18 cellular contexts compared by ENCODE assay signal in the genomic region with DNA sequence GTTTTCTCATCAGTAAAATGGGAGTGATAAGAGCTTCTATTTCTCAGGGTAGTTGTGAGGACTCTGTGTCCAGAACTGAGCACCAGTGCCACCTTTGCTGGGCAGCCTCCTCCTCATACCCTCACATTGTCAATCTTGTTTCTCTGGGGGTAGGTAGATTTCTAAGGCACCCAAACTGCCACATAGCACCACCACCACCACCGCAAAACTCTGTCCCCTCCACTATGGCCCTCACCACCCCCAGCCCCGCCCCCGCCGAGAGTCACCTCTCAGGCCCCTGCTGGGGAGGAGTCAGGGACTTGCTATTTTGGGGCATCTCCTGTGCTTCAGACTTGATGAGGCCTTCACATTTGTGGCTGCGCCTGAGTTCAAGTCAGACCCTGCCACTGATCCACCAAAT.
A peak's percentile ranks its signal among the peaks of the same experiment; 100 is the strongest.
DNase-seq lines count a peak whose midpoint lies in the region; ATAC-seq, FAIRE-seq and TF ChIP-seq lines count a peak whose summit lies in the region.
"Had no signal": no experiment of that assay in that cellular context is flagged by ENCODE, and none has a peak within 500 bp of the region (broad histone marks: within the 10 kb centered on the region; RNA-seq: fewer than 3 reads in every experiment).

No MANE protein-coding gene starts in this region.

- no peaks in the 10 kb centered on the region for H3K9me3 Mint-ChIP-seq in activated CD8-positive, alpha-beta T cell treated with anti-CD3 and anti-CD28 coated beads, Interleukin-2, amount 10 ng/mL, durations not matched to agents 7 days and 5 days (ENCODE audit: insufficient read depth)
- no peaks in the 10 kb centered on the region for H3K9me3 Mint-ChIP-seq in activated CD8-positive, alpha-beta T cell treated with anti-CD3 and anti-CD28 coated beads for 36 hours
- no peaks in the 10 kb centered on the region for H3K9me3 Mint-ChIP-seq in endothelial cell (ENCODE audit: unreplicated experiment)
- H3K9me3 Mint-ChIP-seq: CD4-positive, alpha-beta T cell; H9 had no signal

- intact Hi-C loops in activated CD8-positive, alpha-beta T cell treated with anti-CD3 and anti-CD28 coated beads for 36 hours (cut with micrococcal nuclease): no loop called here
- intact Hi-C loops in psoas muscle (cut with DNase I): no loop called here

- no peak overlapping the region for H3K4me3 Mint-ChIP-seq in activated CD8-positive, alpha-beta T cell treated with anti-CD3 and anti-CD28 coated beads, Interleukin-2, amount 10 ng/mL, durations not matched to agents 7 days and 5 days
- H3K4me3 Mint-ChIP-seq in activated CD8-positive, alpha-beta T cell treated with anti-CD3 and anti-CD28 coated beads for 36 hours: no peak overlapping the region
- H3K4me3 Mint-ChIP-seq in endothelial cell (ENCODE audit: unreplicated experiment): no peak overlapping the region
- H3K4me3 Mint-ChIP-seq: B cell; CD4-positive, alpha-beta T cell; H9 had no signal

- CTCF ChIA-PET in activated CD8-positive, alpha-beta T cell treated with anti-CD3 and anti-CD28 coated beads, Interleukin-2, amount 10 ng/mL, durations not matched to agents 7 days and 5 days (lab: Charles Lee): no interaction called here
- CTCF ChIA-PET in activated CD8-positive, alpha-beta T cell treated with anti-CD3 and anti-CD28 coated beads for 36 hours (lab: Charles Lee): no interaction called here
- CTCF ChIA-PET in HEK293T (lab: Yijun Ruan, JAX): no interaction called here

- H3K9me3 ChIP-seq in psoas muscle: no peaks in the 10 kb centered on the region

- DNase-seq in activated CD8-positive, alpha-beta T cell treated with anti-CD3 and anti-CD28 coated beads, Interleukin-2, amount 10 ng/mL, durations not matched to agents 7 days and 5 days: peak; percentile 5
- DNase-seq in activated CD8-positive, alpha-beta T cell treated with anti-CD3 and anti-CD28 coated beads for 36 hours: no peak
- DNase-seq in AG20443 (ENCODE audit: low spot score) (peak; percentile 6), HEK293T (ENCODE audit: extremely low spot score) (peak; percentile 3), mucosa of gallbladder (ENCODE audit: low spot score) (peak; percentile 2), endothelial cell (ENCODE audit: low spot score) (no peak), GM19239 (ENCODE audit: insufficient read length, low spot score) (no peak), psoas muscle (no peak)
- DNase-seq: ACHN; CD4-positive, alpha-beta T cell; DMS153; DMS79 treated with DMSO at 0.1 percent for 48 hours; EL; GOT3; H9 had no signal

- H3K27ac Mint-ChIP-seq in activated CD8-positive, alpha-beta T cell treated with anti-CD3 and anti-CD28 coated beads, Interleukin-2, amount 10 ng/mL, durations not matched to agents 7 days and 5 days: no peak overlapping the region
- no peak overlapping the region for H3K27ac Mint-ChIP-seq in activated CD8-positive, alpha-beta T cell treated with anti-CD3 and anti-CD28 coated beads for 36 hours
- H3K27ac Mint-ChIP-seq in endothelial cell (ENCODE audit: unreplicated experiment): no peak overlapping the region
- H3K27ac Mint-ChIP-seq: B cell; CD4-positive, alpha-beta T cell; H9 had no signal

- H3K4me1 ChIP-seq in psoas muscle: no peaks in the 10 kb centered on the region

- no peak for ATAC-seq in activated CD8-positive, alpha-beta T cell treated with anti-CD3 and anti-CD28 coated beads, Interleukin-2, amount 10 ng/mL, durations not matched to agents 7 days and 5 days
- ATAC-seq in activated CD8-positive, alpha-beta T cell treated with anti-CD3 and anti-CD28 coated beads for 36 hours: no peak
- no peak for ATAC-seq in psoas muscle

- no peaks in the 10 kb centered on the region for H3K36me3 Mint-ChIP-seq in activated CD8-positive, alpha-beta T cell treated with anti-CD3 and anti-CD28 coated beads, Interleukin-2, amount 10 ng/mL, durations not matched to agents 7 days and 5 days (ENCODE audit: low read depth)
- no peaks in the 10 kb centered on the region for H3K36me3 Mint-ChIP-seq in activated CD8-positive, alpha-beta T cell treated with anti-CD3 and anti-CD28 coated beads for 36 hours (ENCODE audit: low read depth)
- no peaks in the 10 kb centered on the region for H3K36me3 Mint-ChIP-seq in endothelial cell (ENCODE audit: low read depth, unreplicated experiment)

- H3K4me3 ChIP-seq in psoas muscle: no peak overlapping the region

- H3K36me3 ChIP-seq in psoas muscle (ENCODE audit: insufficient read depth in 1 of 2, low read depth in 1 of 2): no peaks in the 10 kb centered on the region

- H3K27me3 ChIP-seq in psoas muscle (ENCODE audit: insufficient read depth in 3 of 3, low read length in 2 of 3): peaks cover 0 to 29% (median 4%) of the 10 kb centered on the region in 3 donors

- no peaks in the 10 kb centered on the region for H3K4me1 Mint-ChIP-seq in activated CD8-positive, alpha-beta T cell treated with anti-CD3 and anti-CD28 coated beads, Interleukin-2, amount 10 ng/mL, durations not matched to agents 7 days and 5 days (ENCODE audit: low read depth)
- no peaks in the 10 kb centered on the region for H3K4me1 Mint-ChIP-seq in activated CD8-positive, alpha-beta T cell treated with anti-CD3 and anti-CD28 coated beads for 36 hours (ENCODE audit: low read depth)
- no peaks in the 10 kb centered on the region for H3K4me1 Mint-ChIP-seq in endothelial cell (ENCODE audit: unreplicated experiment)
- H3K4me1 Mint-ChIP-seq: B cell, H9 had no signal

- H3K27me3 Mint-ChIP-seq in activated CD8-positive, alpha-beta T cell treated with anti-CD3 and anti-CD28 coated beads, Interleukin-2, amount 10 ng/mL, durations not matched to agents 7 days and 5 days (ENCODE audit: low read depth): peaks cover 3% of the 10 kb centered on the region
- peaks cover 2% of the 10 kb centered on the region for H3K27me3 Mint-ChIP-seq in activated CD8-positive, alpha-beta T cell treated with anti-CD3 and anti-CD28 coated beads for 36 hours
- peaks cover 3% of the 10 kb centered on the region for H3K27me3 Mint-ChIP-seq in endothelial cell (ENCODE audit: unreplicated experiment)

- no peak for TF ChIP-seq CTCF in activated CD8-positive, alpha-beta T cell treated with anti-CD3 and anti-CD28 coated beads for 36 hours (IDR thresholded peaks at IDR 0.05)
- TF ChIP-seq CTCF in endothelial cell (IDR thresholded peaks at IDR 0.05; ENCODE audit: unreplicated experiment): no peak
- TF ChIP-seq CTCF in psoas muscle (IDR thresholded peaks at IDR 0.05): no peak

- FAIRE-seq in GM19239 (lab: Jason Lieb, UNC): no peak
- FAIRE-seq: G401.6, GM12891 had no signal

- H3K27ac ChIP-seq in psoas muscle: no peak overlapping the region

- WGBS in psoas muscle, 3 donors: 84 to 93% (median 84%) methylated on average over 5 of the region's 5 CpGs

- POLR2A ChIA-PET in activated CD8-positive, alpha-beta T cell treated with anti-CD3 and anti-CD28 coated beads, Interleukin-2, amount 10 ng/mL, durations not matched to agents 7 days and 5 days (lab: Charles Lee): no interaction called here
- POLR2A ChIA-PET in activated CD8-positive, alpha-beta T cell treated with anti-CD3 and anti-CD28 coated beads for 36 hours (lab: Charles Lee): no interaction called here
- POLR2A ChIA-PET in HEK293T (lab: Yijun Ruan, JAX): no interaction called here

TF ChIP-seq in HEK293T, 16 proteins besides CTCF, POLR2A, EP300 and RAD21:
- TF ChIP-seq FOXA1 (IDR thresholded peaks at IDR 0.05) (no peak), LEF1 (IDR thresholded peaks at IDR 0.05; ENCODE audit: borderline replicate concordance) (no peak), ELF4 (IDR thresholded peaks at IDR 0.05) (no peak), CTBP1 (IDR thresholded peaks at IDR 0.05; ENCODE audit: borderline replicate concordance) (no peak)

Comparison
In these comparisons a context has a peak if more than half of its experiments do, and no peak if none do; other contexts are left out.
1. DNase-seq: peak in activated CD8-positive, alpha-beta T cell treated with anti-CD3 and anti-CD28 coated beads, Interleukin-2, amount 10 ng/mL, durations not matched to agents 7 days and 5 days (single experiment), AG20443 (single experiment), HEK293T (single experiment) and mucosa of gallbladder (single experiment); none in activated CD8-positive, alpha-beta T cell treated with anti-CD3 and anti-CD28 coated beads for 36 hours (single experiment), endothelial cell (single experiment), GM19239 (single experiment) and psoas muscle (0 of 2).